23 cellular contexts compared by ENCODE assay signal in the genomic region with DNA sequence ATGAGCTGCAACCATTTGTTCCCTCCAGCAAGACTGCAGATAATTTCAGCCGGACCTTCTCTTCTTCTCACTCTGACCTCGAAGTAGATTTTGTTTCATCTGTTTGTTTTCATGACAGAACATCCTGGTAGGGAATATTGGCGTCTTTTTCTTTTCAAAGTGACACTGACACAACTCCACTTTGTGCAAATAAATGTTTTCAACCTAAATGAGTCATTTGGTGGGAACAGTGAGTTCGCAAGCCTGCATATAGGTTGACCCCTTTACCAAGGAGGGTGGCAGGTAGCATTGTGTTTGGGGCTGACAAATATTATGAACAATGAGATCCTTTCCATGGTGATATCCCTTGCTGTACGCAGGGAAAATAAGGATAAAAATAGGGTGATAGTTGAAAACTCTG. TPM values are rescaled to one million over a fixed set of nuclear protein-coding genes. Genes with fewer than 3 reads are reported as not detected.
A peak's percentile ranks its signal among the peaks of the same experiment; 100 is the strongest.
DNase-seq lines count a peak whose midpoint lies in the region; ATAC-seq and TF ChIP-seq lines count a peak whose summit lies in the region.
"Had no signal": no experiment of that assay in that cellular context is flagged by ENCODE, and none has a peak within 500 bp of the region (broad histone marks: within the 10 kb centered on the region; RNA-seq: fewer than 3 reads in every experiment).

No MANE protein-coding gene starts in this region.

- H3K4ac ChIP-seq in trophoblast cell (ENCODE audit: low read depth, low read length): no peak overlapping the region

- no peak overlapping the region for H2BK12ac ChIP-seq in trophoblast cell (ENCODE audit: low read length)

- TF ChIP-seq POLR2A in gastrocnemius medialis (IDR thresholded peaks at IDR 0.05): no peak

- H3K9me3 Mint-ChIP-seq in WTC11: peaks cover 7% of the 10 kb centered on the region
- H3K9me3 Mint-ChIP-seq: activated naive CD8-positive, alpha-beta T cell treated with anti-CD3 and anti-CD28 coated beads for 36 hours; activated T-helper 17 cell treated with anti-CD3 and anti-CD28 coated beads, Interleukin-2, amount 50 U/mL, for 72 hours had no signal

- no peak for TF ChIP-seq CTCF in WTC11 (IDR thresholded peaks at IDR 0.05)
- TF ChIP-seq CTCF in hepatocyte (IDR thresholded peaks at IDR 0.05; ENCODE audit: poor library complexity): no peak
- no peak for TF ChIP-seq CTCF in gastrocnemius medialis (IDR thresholded peaks at IDR 0.05 in 4 of 5, conservative IDR thresholded peaks at IDR 0.05 in 1 of 5)

- H3K27me3 ChIP-seq in BLaER1 (no peaks in the 10 kb centered on the region), hepatocyte (no peaks in the 10 kb centered on the region), gastrocnemius medialis (no peaks in the 10 kb centered on the region), trophoblast cell (ENCODE audit: insufficient read depth, low read length) (no peaks in the 10 kb centered on the region)
- H3K27me3 ChIP-seq: pancreas had no signal

- H3K79me1 ChIP-seq in trophoblast cell (ENCODE audit: low read length): no peaks in the 10 kb centered on the region

- peaks cover 77% of the 10 kb centered on the region for H3K79me2 ChIP-seq in hepatocyte
- peaks cover 2% of the 10 kb centered on the region for H3K79me2 ChIP-seq in trophoblast cell (ENCODE audit: control insufficient read depth, insufficient read depth, low read length, poor library complexity)

- no peak for ATAC-seq in WTC11
- ATAC-seq in gastrocnemius medialis: no peak
- no peak for ATAC-seq in left lobe of liver
- no peak for ATAC-seq in GM18502 (IDR thresholded peaks at IDR 0.05; ENCODE audit: poor library complexity, unreplicated experiment)
- ATAC-seq: activated CD8-positive, alpha-beta memory T cell treated with anti-CD3 and anti-CD28 coated beads, Interleukin-2, amount 10 ng/mL, durations not matched to agents 7 days and 5 days; naive thymus-derived CD8-positive, alpha-beta T cell; stimulated activated naive CD8-positive, alpha-beta T cell treated with anti-CD3 and anti-CD28 coated beads, Interleukin-15, Interleukin-2, amounts not matched to agents 100 U/mL and 50 U/mL, for 24 hours; T-cell had no signal

- peak overlapping the region; percentile 80; the same call in 1 of the 2 replicates for H3K27ac Mint-ChIP-seq in WTC11
- H3K27ac Mint-ChIP-seq: activated CD8-positive, alpha-beta memory T cell treated with anti-CD3 and anti-CD28 coated beads, Interleukin-2, amount 10 ng/mL, durations not matched to agents 7 days and 5 days; activated naive CD8-positive, alpha-beta T cell treated with anti-CD3 and anti-CD28 coated beads for 36 hours; activated T-helper 17 cell treated with anti-CD3 and anti-CD28 coated beads, Interleukin-2, amount 50 U/mL, for 72 hours; CD4-positive, CD25-positive, alpha-beta regulatory T cell; naive thymus-derived CD8-positive, alpha-beta T cell; T-cell had no signal

- 62% methylated on average over 5 of the region's 5 CpGs for WGBS in hepatocyte (ENCODE audit: low lambda C conversion rate, missing lambda C conversion rate)
- WGBS in trophoblast cell (ENCODE audit: extremely low coverage, insufficient coverage, insufficient read length): no CpG with 5 or more reads among the region's 5 CpGs

- H3K36me3 ChIP-seq in BLaER1 (no peaks in the 10 kb centered on the region), hepatocyte (replicated peaks; ENCODE audit: insufficient read depth, low read depth) (no peaks in the 10 kb centered on the region), gastrocnemius medialis (no peaks in the 10 kb centered on the region), trophoblast cell (ENCODE audit: control insufficient read depth in 1 of 2, insufficient read depth in 2 of 2, low read length in 2 of 2) (no peaks in the 10 kb centered on the region)
- H3K36me3 ChIP-seq: pancreas had no signal

- peaks cover 13% of the 10 kb centered on the region for H3K4me1 ChIP-seq in BLaER1
- peaks cover 25% of the 10 kb centered on the region for H3K4me1 ChIP-seq in hepatocyte (ENCODE audit: insufficient read depth)
- peaks cover 52 to 69% of the 10 kb centered on the region in 2 donors for H3K4me1 ChIP-seq in gastrocnemius medialis
- H3K4me1 ChIP-seq in trophoblast cell (ENCODE audit: control insufficient read depth in 1 of 2, insufficient read depth in 2 of 2, low read length in 2 of 2): peaks cover 3 to 5% of the 10 kb centered on the region in 2 experiments
- H3K4me1 ChIP-seq: pancreas had no signal

- H4K8ac ChIP-seq in trophoblast cell (ENCODE audit: low read depth, low read length): no peak overlapping the region

- H3K4me3 ChIP-seq in BLaER1 (no peak overlapping the region), hepatocyte (no peak overlapping the region), gastrocnemius medialis (no peak overlapping the region), trophoblast cell (ENCODE audit: low read depth, low read length) (no peak overlapping the region)
- H3K4me3 ChIP-seq: pancreas, skin epidermis had no signal

- H3K36me3 Mint-ChIP-seq in WTC11: no peaks in the 10 kb centered on the region
- H3K36me3 Mint-ChIP-seq: activated CD8-positive, alpha-beta memory T cell treated with anti-CD3 and anti-CD28 coated beads, Interleukin-2, amount 10 ng/mL, durations not matched to agents 7 days and 5 days; activated naive CD8-positive, alpha-beta T cell treated with anti-CD3 and anti-CD28 coated beads for 36 hours; CD4-positive, CD25-positive, alpha-beta regulatory T cell; naive thymus-derived CD8-positive, alpha-beta T cell; T-cell had no signal

- no peak overlapping the region for H4K12ac ChIP-seq in trophoblast cell (ENCODE audit: low read depth, low read length)

- H2BK5ac ChIP-seq in trophoblast cell (ENCODE audit: low read depth, low read length, poor library complexity): no peak overlapping the region

- intact Hi-C loops in gastrocnemius medialis (cut with DNase I; ENCODE audit: low total_unique reads): no loop called here

- no peak overlapping the region for H3K23ac ChIP-seq in trophoblast cell (ENCODE audit: low read length)

- no peak overlapping the region for H3K18ac ChIP-seq in trophoblast cell (ENCODE audit: low read length)

- POLR2A ChIA-PET in WTC11 (lab: Charles Lee): no interaction called here

- no peak overlapping the region for H2AK5ac ChIP-seq in trophoblast cell (ENCODE audit: low read length)

- peaks cover 30% of the 10 kb centered on the region; the same call in 1 of the 2 replicates for H4K20me1 ChIP-seq in BLaER1
- no peaks in the 10 kb centered on the region for H4K20me1 ChIP-seq in hepatocyte (ENCODE audit: insufficient read depth, poor library complexity, severe bottlenecking)

- no peaks in the 10 kb centered on the region for H3K27me3 Mint-ChIP-seq in WTC11 (ENCODE audit: low read depth)
- H3K27me3 Mint-ChIP-seq: activated CD8-positive, alpha-beta memory T cell treated with anti-CD3 and anti-CD28 coated beads, Interleukin-2, amount 10 ng/mL, durations not matched to agents 7 days and 5 days; activated naive CD8-positive, alpha-beta T cell treated with anti-CD3 and anti-CD28 coated beads for 36 hours; activated T-helper 17 cell treated with anti-CD3 and anti-CD28 coated beads, Interleukin-2, amount 50 U/mL, for 72 hours; CD4-positive, CD25-positive, alpha-beta regulatory T cell had no signal

- H3K9ac ChIP-seq in BLaER1 (no peak overlapping the region; the same call in 1 of the 2 replicates), trophoblast cell (ENCODE audit: low read length) (no peak overlapping the region)

- H3K4me3 Mint-ChIP-seq in WTC11: no peak overlapping the region
- H3K4me3 Mint-ChIP-seq: activated CD8-positive, alpha-beta memory T cell treated with anti-CD3 and anti-CD28 coated beads, Interleukin-2, amount 10 ng/mL, durations not matched to agents 7 days and 5 days; activated naive CD8-positive, alpha-beta T cell treated with anti-CD3 and anti-CD28 coated beads for 36 hours; activated T-helper 17 cell treated with anti-CD3 and anti-CD28 coated beads, Interleukin-2, amount 50 U/mL, for 72 hours; CD4-positive, CD25-positive, alpha-beta regulatory T cell; naive thymus-derived CD8-positive, alpha-beta T cell; T-cell had no signal

- H3K14ac ChIP-seq in trophoblast cell (ENCODE audit: low read length): no peak overlapping the region

- H3K9me2 ChIP-seq in hepatocyte (replicated peaks; ENCODE audit: insufficient read depth): no peaks in the 10 kb centered on the region

- peak overlapping the region; percentile 38; the same call in 1 of the 2 replicates for H3K27ac ChIP-seq in BLaER1
- peak overlapping the region; percentile 83 for H3K27ac ChIP-seq in hepatocyte
- peak overlapping the region; percentile 74 to 88 (median 86) for H3K27ac ChIP-seq in gastrocnemius medialis
- H3K27ac ChIP-seq in trophoblast cell (ENCODE audit: low read depth, low read length): no peak overlapping the region
- H3K27ac ChIP-seq: pancreas, skin epidermis had no signal

- H2AFZ ChIP-seq in hepatocyte: no peak overlapping the region
- H2AFZ ChIP-seq in trophoblast cell (ENCODE audit: insufficient read depth, low read length, poor library complexity): no peak overlapping the region

- H3K9me3 ChIP-seq in BLaER1: no peaks in the 10 kb centered on the region
- H3K9me3 ChIP-seq in hepatocyte (ENCODE audit: low read depth): no peaks in the 10 kb centered on the region
- H3K9me3 ChIP-seq in gastrocnemius medialis: no peaks in the 10 kb centered on the region
- H3K9me3 ChIP-seq in trophoblast cell (ENCODE audit: insufficient read depth, low read depth, low read length): no peaks in the 10 kb centered on the region
- H3K9me3 ChIP-seq: pancreas had no signal

- H4K91ac ChIP-seq in trophoblast cell (ENCODE audit: low read depth, low read length): no peak overlapping the region

- H3K4me1 Mint-ChIP-seq in WTC11: peaks cover 49% of the 10 kb centered on the region
- H3K4me1 Mint-ChIP-seq: activated CD8-positive, alpha-beta memory T cell treated with anti-CD3 and anti-CD28 coated beads, Interleukin-2, amount 10 ng/mL, durations not matched to agents 7 days and 5 days; activated naive CD8-positive, alpha-beta T cell treated with anti-CD3 and anti-CD28 coated beads for 36 hours; activated T-helper 17 cell treated with anti-CD3 and anti-CD28 coated beads, Interleukin-2, amount 50 U/mL, for 72 hours; CD4-positive, CD25-positive, alpha-beta regulatory T cell; T-cell had no signal

- in situ Hi-C loops in gastrocnemius medialis (cut with MboI; ENCODE audit: low sequenced_read_pairs in 4 of 4): no loop called here

- DNase-seq in WTC11 (ENCODE audit: low spot score) (no peak), hepatocyte (ENCODE audit: low spot score) (no peak), gastrocnemius medialis (no peak), trophoblast cell (no peak), left lobe of liver (ENCODE audit: low spot score) (no peak)
- DNase-seq in stimulated activated CD4-positive, alpha-beta T cell treated with anti-CD3 and anti-CD28 coated beads, Interleukin-2, amount 100 ng/mL, for 48 hours: no peak
- DNase-seq: ACHN; activated CD4-positive, alpha-beta T cell treated with anti-CD3 and anti-CD28 coated beads for 4 hours; activated CD8-positive, alpha-beta memory T cell treated with anti-CD3 and anti-CD28 coated beads, Interleukin-2, amount 10 ng/mL, durations not matched to agents 7 days and 5 days; activated naive CD8-positive, alpha-beta T cell treated with anti-CD3 and anti-CD28 coated beads for 36 hours; CD4-positive, CD25-positive, alpha-beta regulatory T cell; cortex of kidney; DMS 273 treated with DMSO at 0.1 percent for 48 hours; naive thymus-derived CD8-positive, alpha-beta T cell; NCI-H1417; NCI-H526; pancreas; stimulated activated naive CD8-positive, alpha-beta T cell treated with anti-CD3 and anti-CD28 coated beads, Interleukin-15, Interleukin-2, amounts not matched to agents 100 U/mL and 50 U/mL, for 24 hours; T-cell had no signal

- CTCF ChIA-PET in WTC11 (lab: Charles Lee): no interaction called here

- peak overlapping the region; percentile 47 for H3K4me2 ChIP-seq in BLaER1
- peak overlapping the region; percentile 56 for H3K4me2 ChIP-seq in hepatocyte
- H3K4me2 ChIP-seq in trophoblast cell (ENCODE audit: low read length): no peak overlapping the region

- no peak overlapping the region for H2BK120ac ChIP-seq in trophoblast cell (ENCODE audit: insufficient read depth, low read length, poor library complexity)

RNA-seq across cellular contexts. Expression of gene LARGE1, which starts 55.0 kb away (rescaled TPM):
- total RNA-seq in WTC11 (2021): 62.4 to 72.6 TPM (median 68.8 TPM) in 3 replicates
- total RNA-seq in hepatocyte: 23.6 and 28.6 TPM in 2 replicates
- 18.7 and 21.2 TPM in 2 replicates for polyA plus RNA-seq in hepatocyte
- 10 to 100 TPM; 48.5 to 91.0 (median 68.4) TPM for total RNA-seq in gastrocnemius medialis
- 17.3 and 17.7 TPM in 2 replicates for polyA plus RNA-seq in trophoblast cell (2013)
- 27.2 TPM for total RNA-seq in left lobe of liver
- total RNA-seq: CD4-positive, CD25-positive, alpha-beta regulatory T cell had no signal
- polyA plus RNA-seq: CD4-positive, CD25-positive, alpha-beta regulatory T cell had no signal
